12 cellular contexts compared by ENCODE assay signal in genomic region chr10:70227548-70228320, GRCh38. TPM values are rescaled to one million over a fixed set of nuclear protein-coding genes. Genes with fewer than 3 reads are reported as not detected.
DNase-seq lines count a peak whose midpoint lies in the region; ATAC-seq and TF ChIP-seq lines count a peak whose summit lies in the region.
"Had no signal": no experiment of that assay in that cellular context is flagged by ENCODE, and none has a peak within 500 bp of the region (broad histone marks: within the 10 kb centered on the region; RNA-seq: fewer than 3 reads in every experiment).

No MANE protein-coding gene starts in this region.

- H3K9me3 ChIP-seq in PC-3 (ENCODE audit: low read length) = no peaks in the 10 kb centered on the region
- no peaks in the 10 kb centered on the region for H3K9me3 ChIP-seq in mucosa of descending colon
- H3K9me3 ChIP-seq in upper lobe of left lung = no peaks in the 10 kb centered on the region
- H3K9me3 ChIP-seq: Caco-2 had no signal

- TF ChIP-seq CTCF in PC-3 (conservative IDR thresholded peaks at IDR 0.05; ENCODE audit: low read depth, low read length) (no peak), dorsolateral prefrontal cortex (IDR thresholded peaks at IDR 0.05 in 54 of 56, conservative IDR thresholded peaks at IDR 0.05 in 2 of 56; ENCODE audit: low read depth in 1 of 56, partially characterized antibody in 56 of 56) (no peak), mucosa of descending colon (IDR thresholded peaks at IDR 0.05) (no peak), upper lobe of left lung (IDR thresholded peaks at IDR 0.05) (no peak), foreskin keratinocyte (conservative IDR thresholded peaks at IDR 0.05) (no peak)

- TF ChIP-seq EP300 in upper lobe of left lung (IDR thresholded peaks at IDR 0.05) = no peak

- POLR2A ChIA-PET in PC-3 (lab: Charles Lee; ENCODE audit: unreplicated experiment) = no interaction called here

- peaks cover 95% of the 10 kb centered on the region for H3K79me2 ChIP-seq in PC-3 (ENCODE audit: low read length)

- H3K27me3 ChIP-seq in PC-3 (ENCODE audit: low read length) = no peaks in the 10 kb centered on the region
- H3K27me3 ChIP-seq in dorsolateral prefrontal cortex = no peaks in the 10 kb centered on the region
- H3K27me3 ChIP-seq in upper lobe of left lung = no peaks in the 10 kb centered on the region
- H3K27me3 ChIP-seq in foreskin keratinocyte = no peaks in the 10 kb centered on the region

- intact Hi-C loops in PC-3 (cut with micrococcal nuclease) = no loop called here
- intact Hi-C loops in dorsolateral prefrontal cortex (cut with DNase I) = no loop called here
- intact Hi-C loops in mucosa of descending colon (cut with DNase I, micrococcal nuclease) = loop anchor here (5.0 to 10.0 kb wide), 2 partner anchors 135 to 137 kb away; no protein-coding TSS in a partner anchor

- peak overlapping the region; percentile 5; the same call in 1 of the 2 replicates for H3K4me2 ChIP-seq in PC-3 (ENCODE audit: low read length)

- H3K4me1 ChIP-seq in PC-3 (ENCODE audit: insufficient read depth, low read length) = peaks cover 51% of the 10 kb centered on the region
- peaks cover 36% of the 10 kb centered on the region for H3K4me1 ChIP-seq in mucosa of descending colon (ENCODE audit: low read depth)
- H3K4me1 ChIP-seq in upper lobe of left lung = peaks cover 14 to 55% (median 36%) of the 10 kb centered on the region in 4 donors
- H3K4me1 ChIP-seq in foreskin keratinocyte = peaks cover 23% of the 10 kb centered on the region

- BruUV-seq in PC-3 (replicated peaks; lab: Mats Ljungman, UMichigan) = no TSS peak

- DNase-seq in PC-3 = peak; percentile 46
- DNase-seq in dorsolateral prefrontal cortex = no peak
- DNase-seq in mucosa of descending colon = peak; percentile 71 to 80 (median 72)
- peak in 1 of 2 donors; percentile 58 for DNase-seq in upper lobe of left lung
- no peak for DNase-seq in foreskin keratinocyte
- DNase-seq in activated CD4-positive, alpha-beta T cell treated with anti-CD3 and anti-CD28 coated beads, Interleukin-2, amount 50 U/mL, for 48 hours = no peak
- DNase-seq in central memory CD4-positive, alpha-beta T cell = no peak
- DNase-seq: Caco-2; effector CD8-positive, alpha-beta T cell; GM23248; NCI-H524 treated with DMSO at 0.1 percent for 48 hours; SIG-M5 had no signal

- H3K4me3 ChIP-seq in PC-3 (ENCODE audit: low read length) = no peak overlapping the region
- peak overlapping the region in 1 of 59 donors; percentile 0 for H3K4me3 ChIP-seq in dorsolateral prefrontal cortex
- H3K4me3 ChIP-seq in mucosa of descending colon = no peak overlapping the region
- no peak overlapping the region for H3K4me3 ChIP-seq in upper lobe of left lung
- H3K4me3 ChIP-seq: GM23248 had no signal

- peaks cover 62% of the 10 kb centered on the region for H4K20me1 ChIP-seq in PC-3 (ENCODE audit: low read length)

- no peak overlapping the region for H3K9ac ChIP-seq in PC-3 (ENCODE audit: low read length)
- H3K9ac ChIP-seq: GM23248 had no signal

- H3K9me2 ChIP-seq in PC-3 (replicated peaks; ENCODE audit: low read length) = no peaks in the 10 kb centered on the region

- no peak overlapping the region for H2AFZ ChIP-seq in PC-3 (ENCODE audit: low read length)
- H2AFZ ChIP-seq: GM23248 had no signal

- H3K27ac ChIP-seq in PC-3 (ENCODE audit: low read length) = no peak overlapping the region
- H3K27ac ChIP-seq in dorsolateral prefrontal cortex = peak overlapping the region in 36 of 59 donors; percentile 3 to 61 (median 18)
- peak overlapping the region; percentile 13 to 73 (median 51) for H3K27ac ChIP-seq in upper lobe of left lung
- no peak overlapping the region for H3K27ac ChIP-seq in foreskin keratinocyte
- H3K27ac ChIP-seq: GM23248 had no signal

- peak; percentile 70 for ATAC-seq in PC-3
- ATAC-seq in mucosa of descending colon = peak; percentile 89
- ATAC-seq in upper lobe of left lung (ENCODE audit: low FRiP score in 2 of 2) = peak in 1 of 2 donors; percentile 28
- ATAC-seq in foreskin keratinocyte = no peak

- WGBS in upper lobe of left lung, 2 donors = 67 to 70% methylated on average over 3 of the region's 3 CpGs

- CTCF ChIA-PET in PC-3 (lab: Charles Lee) = interaction anchor here (0.7 to 1.2 kb wide), 2 partner anchors 40 to 81 kb away, joined by 5 to 8 read pairs; partner anchors contain the start of gene TYSND1

- TF ChIP-seq POLR2A in upper lobe of left lung (IDR thresholded peaks at IDR 0.05) = no peak

- H3F3A ChIP-seq in PC-3 (ENCODE audit: low read length, unreplicated experiment) = peaks cover 9% of the 10 kb centered on the region

- H3K36me3 ChIP-seq in PC-3 (ENCODE audit: low read depth, low read length) (peaks cover 49% of the 10 kb centered on the region), mucosa of descending colon (ENCODE audit: low read depth) (no peaks in the 10 kb centered on the region), upper lobe of left lung (peaks cover 0 to 26% (median 5%) of the 10 kb centered on the region in 4 donors)

RNA-seq across cellular contexts. Expression of gene PPA1, which starts 5.5 kb away (rescaled TPM):
- total RNA-seq in PC-3 (2014; rRNA removed) (392 and 440 TPM in 2 replicates), dorsolateral prefrontal cortex (100 to 1,000 TPM in 114 of 120 experiments, 10 to 100 TPM in 6; 63.3 to 219 (median 163) TPM), mucosa of descending colon (100 to 1,000 TPM in 2 of 3 donors, 10 to 100 TPM in 1; 97.1 to 166 (median 100) TPM), upper lobe of left lung (100 to 1,000 TPM in 5 of 6 donors, 10 to 100 TPM in 1; 46.1 to 205 (median 154) TPM), foreskin keratinocyte (190 and 217 TPM in 2 replicates)
- polyA plus RNA-seq in foreskin keratinocyte = 168 and 206 TPM in 2 replicates

RNA-seq across cellular contexts. Expression of gene NPFFR1, which starts 56.1 kb away (rescaled TPM):
- total RNA-seq in PC-3 (2014; rRNA removed) = not detected in 2 replicates
- total RNA-seq in dorsolateral prefrontal cortex = 1 to 10 TPM in 114 of 120 experiments, under 1 TPM in 6; 0.64 to 5.9 (median 2.1) TPM
- total RNA-seq in mucosa of descending colon = under 1 TPM; 0.06 to 0.10 (median 0.06) TPM
- total RNA-seq in upper lobe of left lung = 1 to 10 TPM in 1 of 6 donors, under 1 TPM in 5; 0.15 to 1.0 (median 0.29) TPM
- total RNA-seq in foreskin keratinocyte = not detected in 2 replicates
- polyA plus RNA-seq in foreskin keratinocyte = not detected in 2 replicates
- total RNA-seq: Caco-2, GM23248 had no signal
- polyA plus RNA-seq: GM23248 had no signal

RNA-seq across cellular contexts. Expression of gene SAR1A, which starts 57.4 kb away (rescaled TPM):
- 161 and 213 TPM in 2 replicates for total RNA-seq in PC-3 (2014; rRNA removed)
- total RNA-seq in dorsolateral prefrontal cortex = 100 to 1,000 TPM in 50 of 120 experiments, 10 to 100 TPM in 70; 68.3 to 142 (median 97.1) TPM
- 100 to 1,000 TPM in 1 of 3 donors, 10 to 100 TPM in 2; 77.5 to 102 (median 78.1) TPM for total RNA-seq in mucosa of descending colon
- total RNA-seq in upper lobe of left lung = 100 to 1,000 TPM in 4 of 6 donors, 10 to 100 TPM in 2; 34.3 to 130 (median 112) TPM
- total RNA-seq in foreskin keratinocyte = 85.2 and 85.7 TPM in 2 replicates
- polyA plus RNA-seq in foreskin keratinocyte = 44.2 and 48.0 TPM in 2 replicates

Comparison
In these comparisons a context has a peak if more than half of its experiments do, and no peak if none do; other contexts are left out.
1. DNase-seq: peak in PC-3 (single experiment) and mucosa of descending colon (3 of 3); none in dorsolateral prefrontal cortex (0 of 10), foreskin keratinocyte (0 of 2), activated CD4-positive, alpha-beta T cell treated with anti-CD3 and anti-CD28 coated beads, Interleukin-2, amount 50 U/mL, for 48 hours (0 of 2) and central memory CD4-positive, alpha-beta T cell (single experiment).
2. H3K27ac ChIP-seq: peak in dorsolateral prefrontal cortex (36 of 59) and upper lobe of left lung (4 of 4); none in PC-3 (single experiment) and foreskin keratinocyte (single experiment).
3. intact Hi-C loops: an anchor here in mucosa of descending colon (5.0 to 10.0 kb wide); none called in PC-3 and dorsolateral prefrontal cortex.